In the genomic region with DNA sequence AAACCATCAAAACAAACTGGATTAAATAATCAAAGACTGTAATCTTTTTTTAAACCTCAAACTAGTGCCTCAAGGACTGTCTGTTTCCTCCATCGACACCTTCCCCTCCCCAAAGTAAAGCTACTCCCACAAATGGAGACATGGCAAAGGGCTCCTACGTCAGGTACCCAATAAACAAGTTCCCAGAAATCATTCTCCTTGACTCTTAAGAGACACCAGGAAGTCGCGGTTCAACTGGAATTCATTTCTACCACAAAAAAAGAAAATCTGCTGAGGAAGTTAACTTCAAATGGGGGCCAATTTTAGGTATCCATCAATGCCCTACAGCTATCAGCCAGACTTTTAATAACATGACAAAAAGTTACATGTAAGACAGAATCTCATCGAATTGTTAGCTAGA, we compare ENCODE assay signal across 1 cellular context.
TF ChIP-seq lines count a peak whose summit lies in the region.

No MANE protein-coding gene starts in this region.

TF ChIP-seq in H1, 55 proteins besides CTCF, POLR2A, EP300 and RAD21:
- TF ChIP-seq MAFK (IDR thresholded peaks at IDR 0.05; ENCODE audit: low read depth, low read length) (no peak), SIX5 (IDR thresholded peaks at IDR 0.05; ENCODE audit: low read depth, low read length) (no peak), BACH1 (IDR thresholded peaks at IDR 0.05; ENCODE audit: low read length) (no peak), POU5F1 (IDR thresholded peaks at IDR 0.05; ENCODE audit: low read depth, low read length) (no peak), ZNF274 (IDR thresholded peaks at IDR 0.05; ENCODE audit: borderline replicate concordance, extremely low read depth, low read length) (no peak), RNF2 (IDR thresholded peaks at IDR 0.05; ENCODE audit: borderline replicate concordance, low read depth, low read length, missing control alignments, poor library complexity, severe bottlenecking) (no peak), BRCA1 (IDR thresholded peaks at IDR 0.05; ENCODE audit: low read depth, low read length) (no peak), PHF8 (conservative IDR thresholded peaks at IDR 0.05; ENCODE audit: low read depth, low read length) (no peak), SP2 (IDR thresholded peaks at IDR 0.05; ENCODE audit: low read length) (no peak), SUZ12 (IDR thresholded peaks at IDR 0.05; ENCODE audit: low read length) (no peak), SIRT6 (IDR thresholded peaks at IDR 0.05; ENCODE audit: low read length) (no peak), CTBP2 (IDR thresholded peaks at IDR 0.05; ENCODE audit: borderline replicate concordance, insufficient read depth, insufficient read length, low read length) (no peak), KDM1A (IDR thresholded peaks at IDR 0.05; ENCODE audit: borderline replicate concordance, low read length) (no peak), SP4 (IDR thresholded peaks at IDR 0.05; ENCODE audit: low read length) (no peak), TEAD4 (IDR thresholded peaks at IDR 0.05; ENCODE audit: low read depth, low read length) (no peak), RFX5 (IDR thresholded peaks at IDR 0.05; ENCODE audit: borderline replicate concordance, low read depth, low read length) (no peak), KDM4A (IDR thresholded peaks at IDR 0.05; ENCODE audit: low read depth, low read length, severe bottlenecking) (no peak)
- TF ChIP-seq, protein P1, sequence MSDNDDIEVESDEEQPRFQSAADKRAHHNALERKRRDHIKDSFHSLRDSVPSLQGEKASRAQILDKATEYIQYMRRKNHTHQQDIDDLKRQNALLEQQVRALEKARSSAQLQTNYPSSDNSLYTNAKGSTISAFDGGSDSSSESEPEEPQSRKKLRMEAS (IDR thresholded peaks at IDR 0.05), result no peak
- TF ChIP-seq, protein P2, sequence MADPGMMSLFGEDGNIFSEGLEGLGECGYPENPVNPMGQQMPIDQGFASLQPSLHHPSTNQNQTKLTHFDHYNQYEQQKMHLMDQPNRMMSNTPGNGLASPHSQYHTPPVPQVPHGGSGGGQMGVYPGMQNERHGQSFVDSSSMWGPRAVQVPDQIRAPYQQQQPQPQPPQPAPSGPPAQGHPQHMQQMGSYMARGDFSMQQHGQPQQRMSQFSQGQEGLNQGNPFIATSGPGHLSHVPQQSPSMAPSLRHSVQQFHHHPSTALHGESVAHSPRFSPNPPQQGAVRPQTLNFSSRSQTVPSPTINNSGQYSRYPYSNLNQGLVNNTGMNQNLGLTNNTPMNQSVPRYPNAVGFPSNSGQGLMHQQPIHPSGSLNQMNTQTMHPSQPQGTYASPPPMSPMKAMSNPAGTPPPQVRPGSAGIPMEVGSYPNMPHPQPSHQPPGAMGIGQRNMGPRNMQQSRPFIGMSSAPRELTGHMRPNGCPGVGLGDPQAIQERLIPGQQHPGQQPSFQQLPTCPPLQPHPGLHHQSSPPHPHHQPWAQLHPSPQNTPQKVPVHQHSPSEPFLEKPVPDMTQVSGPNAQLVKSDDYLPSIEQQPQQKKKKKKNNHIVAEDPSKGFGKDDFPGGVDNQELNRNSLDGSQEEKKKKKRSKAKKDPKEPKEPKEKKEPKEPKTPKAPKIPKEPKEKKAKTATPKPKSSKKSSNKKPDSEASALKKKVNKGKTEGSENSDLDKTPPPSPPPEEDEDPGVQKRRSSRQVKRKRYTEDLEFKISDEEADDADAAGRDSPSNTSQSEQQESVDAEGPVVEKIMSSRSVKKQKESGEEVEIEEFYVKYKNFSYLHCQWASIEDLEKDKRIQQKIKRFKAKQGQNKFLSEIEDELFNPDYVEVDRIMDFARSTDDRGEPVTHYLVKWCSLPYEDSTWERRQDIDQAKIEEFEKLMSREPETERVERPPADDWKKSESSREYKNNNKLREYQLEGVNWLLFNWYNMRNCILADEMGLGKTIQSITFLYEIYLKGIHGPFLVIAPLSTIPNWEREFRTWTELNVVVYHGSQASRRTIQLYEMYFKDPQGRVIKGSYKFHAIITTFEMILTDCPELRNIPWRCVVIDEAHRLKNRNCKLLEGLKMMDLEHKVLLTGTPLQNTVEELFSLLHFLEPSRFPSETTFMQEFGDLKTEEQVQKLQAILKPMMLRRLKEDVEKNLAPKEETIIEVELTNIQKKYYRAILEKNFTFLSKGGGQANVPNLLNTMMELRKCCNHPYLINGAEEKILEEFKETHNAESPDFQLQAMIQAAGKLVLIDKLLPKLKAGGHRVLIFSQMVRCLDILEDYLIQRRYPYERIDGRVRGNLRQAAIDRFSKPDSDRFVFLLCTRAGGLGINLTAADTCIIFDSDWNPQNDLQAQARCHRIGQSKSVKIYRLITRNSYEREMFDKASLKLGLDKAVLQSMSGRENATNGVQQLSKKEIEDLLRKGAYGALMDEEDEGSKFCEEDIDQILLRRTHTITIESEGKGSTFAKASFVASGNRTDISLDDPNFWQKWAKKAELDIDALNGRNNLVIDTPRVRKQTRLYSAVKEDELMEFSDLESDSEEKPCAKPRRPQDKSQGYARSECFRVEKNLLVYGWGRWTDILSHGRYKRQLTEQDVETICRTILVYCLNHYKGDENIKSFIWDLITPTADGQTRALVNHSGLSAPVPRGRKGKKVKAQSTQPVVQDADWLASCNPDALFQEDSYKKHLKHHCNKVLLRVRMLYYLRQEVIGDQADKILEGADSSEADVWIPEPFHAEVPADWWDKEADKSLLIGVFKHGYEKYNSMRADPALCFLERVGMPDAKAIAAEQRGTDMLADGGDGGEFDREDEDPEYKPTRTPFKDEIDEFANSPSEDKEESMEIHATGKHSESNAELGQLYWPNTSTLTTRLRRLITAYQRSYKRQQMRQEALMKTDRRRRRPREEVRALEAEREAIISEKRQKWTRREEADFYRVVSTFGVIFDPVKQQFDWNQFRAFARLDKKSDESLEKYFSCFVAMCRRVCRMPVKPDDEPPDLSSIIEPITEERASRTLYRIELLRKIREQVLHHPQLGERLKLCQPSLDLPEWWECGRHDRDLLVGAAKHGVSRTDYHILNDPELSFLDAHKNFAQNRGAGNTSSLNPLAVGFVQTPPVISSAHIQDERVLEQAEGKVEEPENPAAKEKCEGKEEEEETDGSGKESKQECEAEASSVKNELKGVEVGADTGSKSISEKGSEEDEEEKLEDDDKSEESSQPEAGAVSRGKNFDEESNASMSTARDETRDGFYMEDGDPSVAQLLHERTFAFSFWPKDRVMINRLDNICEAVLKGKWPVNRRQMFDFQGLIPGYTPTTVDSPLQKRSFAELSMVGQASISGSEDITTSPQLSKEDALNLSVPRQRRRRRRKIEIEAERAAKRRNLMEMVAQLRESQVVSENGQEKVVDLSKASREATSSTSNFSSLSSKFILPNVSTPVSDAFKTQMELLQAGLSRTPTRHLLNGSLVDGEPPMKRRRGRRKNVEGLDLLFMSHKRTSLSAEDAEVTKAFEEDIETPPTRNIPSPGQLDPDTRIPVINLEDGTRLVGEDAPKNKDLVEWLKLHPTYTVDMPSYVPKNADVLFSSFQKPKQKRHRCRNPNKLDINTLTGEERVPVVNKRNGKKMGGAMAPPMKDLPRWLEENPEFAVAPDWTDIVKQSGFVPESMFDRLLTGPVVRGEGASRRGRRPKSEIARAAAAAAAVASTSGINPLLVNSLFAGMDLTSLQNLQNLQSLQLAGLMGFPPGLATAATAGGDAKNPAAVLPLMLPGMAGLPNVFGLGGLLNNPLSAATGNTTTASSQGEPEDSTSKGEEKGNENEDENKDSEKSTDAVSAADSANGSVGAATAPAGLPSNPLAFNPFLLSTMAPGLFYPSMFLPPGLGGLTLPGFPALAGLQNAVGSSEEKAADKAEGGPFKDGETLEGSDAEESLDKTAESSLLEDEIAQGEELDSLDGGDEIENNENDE (IDR thresholded peaks at IDR 0.05; ENCODE audit: insufficient replicate concordance, low read length), result no peak
